8 cellular contexts compared by ENCODE assay signal in the genomic region with DNA sequence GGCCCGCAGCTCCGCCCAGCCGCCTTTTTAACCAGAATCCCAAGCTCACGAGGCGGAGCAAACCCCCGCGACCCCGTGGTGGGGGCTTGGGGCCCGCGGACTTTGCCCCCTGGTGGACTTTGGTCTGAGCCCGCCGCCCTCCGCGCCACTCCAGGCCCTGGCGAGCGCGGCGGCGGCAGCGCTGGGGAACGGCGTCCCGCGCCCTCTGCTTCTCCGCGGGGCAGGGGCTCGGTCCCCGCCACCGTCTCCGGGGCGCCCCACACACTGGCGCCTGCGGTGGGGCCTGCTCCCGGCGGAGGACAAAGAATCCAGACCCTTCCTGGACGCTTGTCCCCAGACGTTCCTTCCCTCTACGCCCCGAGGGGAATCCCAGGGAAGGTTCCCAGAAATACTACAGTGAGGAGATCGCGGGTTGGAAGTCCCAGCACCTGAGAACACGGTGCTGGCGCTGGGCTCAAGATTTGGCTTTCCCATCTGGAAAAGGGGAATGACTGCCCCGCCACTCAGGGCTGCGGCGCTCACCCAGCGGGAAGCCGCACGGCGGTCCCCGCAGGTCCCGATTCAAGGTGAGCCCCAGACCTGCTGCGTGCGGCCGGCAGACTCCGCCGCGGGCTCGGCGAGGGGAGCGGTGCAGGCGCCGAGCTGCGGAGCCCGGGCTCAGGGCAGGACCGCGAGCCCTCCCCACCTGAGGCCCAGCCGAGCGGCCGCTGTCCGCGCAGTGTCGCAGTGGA. TPM values are rescaled to one million over a fixed set of nuclear protein-coding genes. Genes with fewer than 3 reads are reported as not detected.
DNase-seq lines count a peak whose midpoint lies in the region; ATAC-seq and TF ChIP-seq lines count a peak whose summit lies in the region.

HAAO (minus strand) TSS at position 1 of the 731 bp plus-strand sequence. CDS start 47 bp downstream, outside the sequence.

- H3K9ac ChIP-seq in mesendoderm (ENCODE audit: low read length): peak within 1 kb of the TSS; percentile 89

- H3K27ac ChIP-seq in ectodermal cell (ENCODE audit: insufficient read depth, low read depth, low read length, poor library complexity, severe bottlenecking) (peak within 1 kb of the TSS; percentile 41), mesendoderm (ENCODE audit: low read depth, low read length) (peak within 1 kb of the TSS; percentile 93), transverse colon (peak within 1 kb of the TSS; percentile 83 to 88 (median 86))

- no peak for TF ChIP-seq CTCF in AG10803 (conservative IDR thresholded peaks at IDR 0.05; ENCODE audit: low read length)
- TF ChIP-seq CTCF in transverse colon (IDR thresholded peaks at IDR 0.05): peak in 1 of 5 experiments; percentile 9

- peaks cover 2% of the 10 kb centered on the region for H3K79me1 ChIP-seq in mesendoderm (ENCODE audit: low read length)

- DNase-seq in AG10803 (ENCODE audit: low read depth) (no peak), HuH-7 (ENCODE audit: low spot score) (peak; percentile 80), mesendoderm (peak; percentile 87), transverse colon (peak; percentile 51), erythroblast (lab: John Stamatoyannopoulos, UW) (no peak), HCEC 1CT (no peak)

- H3K27me3 ChIP-seq in ectodermal cell (ENCODE audit: control insufficient read depth, insufficient read depth, low read length, poor library complexity, severe bottlenecking): peaks cover 35% of the 10 kb centered on the region
- H3K27me3 ChIP-seq in mesendoderm (ENCODE audit: insufficient read depth, low read length, poor library complexity): no peaks in the 10 kb centered on the region
- no peaks in the 10 kb centered on the region for H3K27me3 ChIP-seq in transverse colon

- H3K4me1 ChIP-seq in ectodermal cell (ENCODE audit: control insufficient read depth, insufficient read depth, low read length) (no peaks in the 10 kb centered on the region), mesendoderm (ENCODE audit: control insufficient read depth, low read depth, low read length) (peaks cover 9% of the 10 kb centered on the region), transverse colon (peaks cover 0 to 22% (median 12%) of the 10 kb centered on the region in 4 donors)

- peak within 1 kb of the TSS; percentile 31 for H4K8ac ChIP-seq in mesendoderm (ENCODE audit: low read depth, low read length)

- peak; percentile 32 for ATAC-seq in GM19025 (IDR thresholded peaks at IDR 0.05; ENCODE audit: low read depth, unreplicated experiment)

- H2BK5ac ChIP-seq in mesendoderm (ENCODE audit: low read length): no peak within 1 kb of the TSS

- H3K56ac ChIP-seq in mesendoderm (ENCODE audit: low read length): peak within 1 kb of the TSS; percentile 77

- H3K4me2 ChIP-seq in mesendoderm (ENCODE audit: low read length): peak within 1 kb of the TSS; percentile 83

- H2AK5ac ChIP-seq in mesendoderm (ENCODE audit: low read length): no peak within 1 kb of the TSS

- TF ChIP-seq POLR2A in transverse colon (IDR thresholded peaks at IDR 0.05): peak; percentile 40
- no peak for TF ChIP-seq POLR2A in erythroblast (IDR thresholded peaks at IDR 0.05; ENCODE audit: low read length)

- peak within 1 kb of the TSS; percentile 92 for H3K23ac ChIP-seq in mesendoderm (ENCODE audit: low read length)

- no peak within 1 kb of the TSS for H4K5ac ChIP-seq in mesendoderm (ENCODE audit: low read length)

- no peaks in the 10 kb centered on the region for H3K36me3 ChIP-seq in ectodermal cell (ENCODE audit: control insufficient read depth, insufficient read depth, low read length)
- no peaks in the 10 kb centered on the region for H3K36me3 ChIP-seq in mesendoderm (ENCODE audit: control insufficient read depth, insufficient read depth, low read length)
- H3K36me3 ChIP-seq in transverse colon: no peaks in the 10 kb centered on the region

- H3K4me3 ChIP-seq in AG10803 (ENCODE audit: low read length): peak within 1 kb of the TSS; percentile 36
- peak within 1 kb of the TSS; percentile 52 for H3K4me3 ChIP-seq in ectodermal cell (ENCODE audit: insufficient read depth, low read depth, low read length)
- peak within 1 kb of the TSS; percentile 63 for H3K4me3 ChIP-seq in mesendoderm (ENCODE audit: low read length)
- H3K4me3 ChIP-seq in transverse colon: peak within 1 kb of the TSS; percentile 56 to 64 (median 60)

- intact Hi-C loops in transverse colon (cut with DNase I; ENCODE audit: low total_unique reads): no loop called here

- in situ Hi-C loops in transverse colon (cut with MboI; ENCODE audit: low pct_ligation_motif_present in 1 of 4, low pct_unique_long_range_greater_than_20kb in 1 of 4, low sequenced_read_pairs in 3 of 4): no loop called here

- H2BK120ac ChIP-seq in mesendoderm (ENCODE audit: low read depth, low read length): peak within 1 kb of the TSS; percentile 47

- H3K9me3 ChIP-seq in ectodermal cell (ENCODE audit: control insufficient read depth, low read length) (no peaks in the 10 kb centered on the region), transverse colon (no peaks in the 10 kb centered on the region)

- H3K18ac ChIP-seq in mesendoderm (ENCODE audit: low read length): peak within 1 kb of the TSS; percentile 85

- peak within 1 kb of the TSS; percentile 1 for H2BK15ac ChIP-seq in mesendoderm (replicated peaks; ENCODE audit: low read depth)

- no peak for TF ChIP-seq EP300 in transverse colon (IDR thresholded peaks at IDR 0.05; ENCODE audit: low read depth)

- H3K79me2 ChIP-seq in mesendoderm (ENCODE audit: control insufficient read depth, insufficient read depth, low read length): no peaks in the 10 kb centered on the region

- peak within 1 kb of the TSS; percentile 92 for H3K4ac ChIP-seq in mesendoderm (ENCODE audit: low read depth, low read length)

- 1% methylated on average over 73 of the region's 73 CpGs for WGBS in ectodermal cell, 2 experiments
- WGBS in mesendoderm (ENCODE audit: extremely low coverage, insufficient coverage, low lambda C conversion rate): no CpG with 5 or more reads among the region's 73 CpGs
- 2% methylated on average over 48 of the region's 73 CpGs; no CpG with 5 or more reads in 1 of the 2 donors for WGBS in transverse colon (ENCODE audit: low coverage in 1 of 2), 2 donors

RNA-seq across cellular contexts. Expression of gene HAAO, which starts in this region (rescaled TPM):
- 4.5 TPM for polyA plus RNA-seq in ectodermal cell (2013, experiment 1 of 4)
- 3.1 TPM for polyA plus RNA-seq in ectodermal cell (2013, experiment 2 of 4)
- polyA plus RNA-seq in ectodermal cell (2013, experiment 3 of 4): 3.0 TPM
- polyA plus RNA-seq in ectodermal cell (2013, experiment 4 of 4): 3.7 TPM
- 2.7 TPM for polyA plus RNA-seq in mesendoderm (2013, experiment 1 of 2)
- 2.9 TPM for polyA plus RNA-seq in mesendoderm (2013, experiment 2 of 2)
- 10 to 100 TPM in 1 of 4 donors, 1 to 10 TPM in 2, not detected in 1; 1.9 to 29.4 (median 4.0) TPM for total RNA-seq in transverse colon

Comparison
In these comparisons a context has a peak if more than half of its experiments do, and no peak if none do; other contexts are left out.
1. DNase-seq: peak in HuH-7 (single experiment), mesendoderm (single experiment) and transverse colon (single experiment); none in AG10803 (single experiment), erythroblast (0 of 2) and HCEC 1CT (single experiment).
2. H3K27ac ChIP-seq: peak in every context shown above with its lines; median percentile 93 in mesendoderm; 86 in transverse colon; 41 in ectodermal cell.
3. Peak in every context shown above with its lines, with median percentiles within 50 percentile points of each other: H3K4me3 ChIP-seq.